7 cellular contexts compared by ENCODE assay signal in genomic region chr20:33792598-33792989, GRCh38. TPM values are rescaled to one million over a fixed set of nuclear protein-coding genes. Genes with fewer than 3 reads are reported as not detected.
A peak's percentile ranks its signal among the peaks of the same experiment; 100 is the strongest.
DNase-seq lines count a peak whose midpoint lies in the region; ATAC-seq, FAIRE-seq and TF ChIP-seq lines count a peak whose summit lies in the region.
"Not testable (repeated sequence)": the region's sequence is repeated elsewhere in the genome, so short reads cannot be mapped to it uniquely, and the experiment has no call there.

No MANE protein-coding gene starts in this region.

- peak overlapping the region; percentile 55 for H3K27ac Mint-ChIP-seq in activated CD4-positive, alpha-beta T cell treated with anti-CD3 and anti-CD28 coated beads, Interleukin-2, amount 10 ng/mL, durations not matched to agents 24 days and 14 days

- not testable (repeated sequence) for H3F3A ChIP-seq in GM23248 (ENCODE audit: insufficient read depth)

- H3K9me3 Mint-ChIP-seq in activated CD4-positive, alpha-beta T cell treated with anti-CD3 and anti-CD28 coated beads, Interleukin-2, amount 10 ng/mL, durations not matched to agents 24 days and 14 days, result not testable (repeated sequence)

- not testable (repeated sequence) for TF ChIP-seq CTCF in endothelial cell of umbilical vein (IDR thresholded peaks at IDR 0.05; ENCODE audit: extremely low read depth in 1 of 2, insufficient read depth in 1 of 2, low read depth in 1 of 2, low read length in 2 of 2); heart right ventricle (IDR thresholded peaks at IDR 0.05); gastrocnemius medialis (IDR thresholded peaks at IDR 0.05 in 4 of 5, conservative IDR thresholded peaks at IDR 0.05 in 1 of 5); thyroid gland (IDR thresholded peaks at IDR 0.05)

- peak in 1 of 8 donors; percentile 8 for ATAC-seq in heart right ventricle
- not testable (repeated sequence) for ATAC-seq in gastrocnemius medialis

- TSS peak; percentile 57 for BruUV-seq in endothelial cell of umbilical vein (replicated peaks; lab: Mats Ljungman, UMichigan)

- TF ChIP-seq POLR2A in endothelial cell of umbilical vein (IDR thresholded peaks at IDR 0.05; ENCODE audit: low read depth, low read length); gastrocnemius medialis (IDR thresholded peaks at IDR 0.05); thyroid gland (IDR thresholded peaks at IDR 0.05): not testable (repeated sequence)

- not testable (repeated sequence) for H3K9me3 ChIP-seq in GM23248 (ENCODE audit: low read depth); endothelial cell of umbilical vein (replicated peaks; ENCODE audit: control insufficient read depth, insufficient read depth, low read length); heart right ventricle; muscle layer of duodenum (ENCODE audit: control insufficient read depth in 1 of 2, low read length in 2 of 2); gastrocnemius medialis; thyroid gland

- not testable (repeated sequence) for H3K27me3 Mint-ChIP-seq in activated CD4-positive, alpha-beta T cell treated with anti-CD3 and anti-CD28 coated beads, Interleukin-2, amount 10 ng/mL, durations not matched to agents 24 days and 14 days

- POLR2A ChIA-PET in endothelial cell of umbilical vein (lab: Charles Lee), result interaction anchor here (0.7 to 0.9 kb wide), 2 partner anchors 135 to 201 kb away, joined by 4 to 5 read pairs; partner anchors contain the start of gene RALY

- 36% methylated on average over 3 of the region's 3 CpGs for WGBS in GM23248 (ENCODE audit: low coverage in 1 of 2, low lambda C conversion rate in 2 of 2, missing lambda C conversion rate in 2 of 2), 2 experiments
- WGBS in heart right ventricle, 2 donors, result 42 to 44% methylated on average over 3 of the region's 3 CpGs
- 69 to 75% methylated on average over 3 of the region's 3 CpGs for WGBS in thyroid gland, 2 donors

- not testable (repeated sequence) for H3K27me3 ChIP-seq in GM23248 (replicated peaks; ENCODE audit: insufficient read depth); endothelial cell of umbilical vein (ENCODE audit: control insufficient read depth in 2 of 2, insufficient read depth in 2 of 2, low read length in 2 of 2); heart right ventricle; muscle layer of duodenum (ENCODE audit: low read depth, low read length); gastrocnemius medialis; thyroid gland

- not testable (repeated sequence) for H3K4me3 ChIP-seq in GM23248; endothelial cell of umbilical vein (replicated peaks in 1 of 3; ENCODE audit: insufficient read depth in 1 of 3, low read depth in 1 of 3, low read length in 3 of 3); heart right ventricle; muscle layer of duodenum (ENCODE audit: low read depth in 1 of 2, low read length in 2 of 2); thyroid gland (replicated peaks in 1 of 3)
- H3K4me3 ChIP-seq in gastrocnemius medialis, result peak overlapping the region in 1 of 4 donors; percentile 9

- H3K27ac ChIP-seq in GM23248, result not testable (repeated sequence)
- H3K27ac ChIP-seq in endothelial cell of umbilical vein (ENCODE audit: insufficient read depth, low read depth, low read length) (peak overlapping the region; percentile 33), heart right ventricle (peak overlapping the region in 9 of 10 donors; percentile 31 to 76 (median 56)), muscle layer of duodenum (ENCODE audit: low read length) (peak overlapping the region; percentile 31), gastrocnemius medialis (peak overlapping the region; percentile 59 to 76 (median 62)), thyroid gland (peak overlapping the region in 2 of 3 donors; percentile 27 to 36)

- not testable (repeated sequence) for H3K9me1 ChIP-seq in endothelial cell of umbilical vein (replicated peaks; ENCODE audit: control insufficient read depth, extremely low read depth, insufficient read depth, low read length)

- not testable (repeated sequence) for H4K20me1 ChIP-seq in GM23248 (ENCODE audit: insufficient read depth); endothelial cell of umbilical vein (replicated peaks; ENCODE audit: control insufficient read depth, extremely low read depth, insufficient read depth, low read length)

- not testable (repeated sequence) for H3K4me2 ChIP-seq in GM23248 (ENCODE audit: unreplicated experiment)
- peak overlapping the region; percentile 27 for H3K4me2 ChIP-seq in endothelial cell of umbilical vein (ENCODE audit: insufficient read depth, low read length)

- CTCF ChIA-PET in endothelial cell of umbilical vein (lab: Charles Lee), result interaction anchor here (0.9 to 4.1 kb wide), 25 partner anchors 10 to 275 kb away, joined by 3 to 51 read pairs (median 5); partner anchors contain the start of genes ACTL10, CHMP4B and ZNF341

- not testable (repeated sequence) for H3K36me3 Mint-ChIP-seq in activated CD4-positive, alpha-beta T cell treated with anti-CD3 and anti-CD28 coated beads, Interleukin-2, amount 10 ng/mL, durations not matched to agents 24 days and 14 days (ENCODE audit: low read depth)

- not testable (repeated sequence) for H3K4me3 Mint-ChIP-seq in activated CD4-positive, alpha-beta T cell treated with anti-CD3 and anti-CD28 coated beads, Interleukin-2, amount 10 ng/mL, durations not matched to agents 24 days and 14 days

- H3K36me3 ChIP-seq in GM23248 (ENCODE audit: low read depth); endothelial cell of umbilical vein (ENCODE audit: control insufficient read depth in 2 of 2, extremely low read depth in 1 of 2, insufficient read depth in 2 of 2, low read length in 2 of 2); heart right ventricle; muscle layer of duodenum (ENCODE audit: control insufficient read depth in 1 of 2, insufficient read depth in 2 of 2, low read length in 2 of 2); gastrocnemius medialis; thyroid gland: not testable (repeated sequence)

- H3K4me1 ChIP-seq in GM23248 (ENCODE audit: insufficient read depth) (peaks cover 20% of the 10 kb centered on the region), endothelial cell of umbilical vein (ENCODE audit: control insufficient read depth, extremely low read depth, insufficient read depth, low read length) (peaks cover 38% of the 10 kb centered on the region), heart right ventricle (peaks cover 10 to 52% (median 38%) of the 10 kb centered on the region in 9 donors), muscle layer of duodenum (ENCODE audit: control insufficient read depth in 1 of 2, insufficient read depth in 2 of 2, low read length in 2 of 2) (peaks cover 0 to 40% of the 10 kb centered on the region in 2 donors), gastrocnemius medialis (peaks cover 13 to 29% of the 10 kb centered on the region in 2 donors), thyroid gland (peaks cover 26 to 33% of the 10 kb centered on the region in 2 donors)

- DNase-seq in GM23248; activated CD4-positive, alpha-beta T cell treated with anti-CD3 and anti-CD28 coated beads, Interleukin-2, amount 10 ng/mL, durations not matched to agents 24 days and 14 days; endothelial cell of umbilical vein (ENCODE audit: low read depth, low spot score); heart right ventricle; gastrocnemius medialis; thyroid gland: not testable (repeated sequence)

- H3K79me2 ChIP-seq in GM23248 (ENCODE audit: insufficient read depth); endothelial cell of umbilical vein (ENCODE audit: control insufficient read depth, insufficient read depth, low read length): not testable (repeated sequence)

- not testable (repeated sequence) for H3K4me1 Mint-ChIP-seq in activated CD4-positive, alpha-beta T cell treated with anti-CD3 and anti-CD28 coated beads, Interleukin-2, amount 10 ng/mL, durations not matched to agents 24 days and 14 days

- H2AFZ ChIP-seq in GM23248 (peak overlapping the region; percentile 53), endothelial cell of umbilical vein (ENCODE audit: low read depth, low read length) (peak overlapping the region; percentile 67)

- not testable (repeated sequence) for H3K9ac ChIP-seq in GM23248
- peak overlapping the region; percentile 18 for H3K9ac ChIP-seq in endothelial cell of umbilical vein (replicated peaks; ENCODE audit: extremely low read depth, insufficient read depth, low read length)

- in situ Hi-C loops in GM23248 (cut with MboI); gastrocnemius medialis (cut with MboI; ENCODE audit: low sequenced_read_pairs in 4 of 4): not testable (repeated sequence)

- H3K9me2 ChIP-seq in GM23248 (ENCODE audit: insufficient read depth), result not testable (repeated sequence)

- intact Hi-C loops in activated CD4-positive, alpha-beta T cell treated with anti-CD3 and anti-CD28 coated beads, Interleukin-2, amount 10 ng/mL, durations not matched to agents 24 days and 14 days (cut with micrococcal nuclease); thyroid gland (cut with DNase I): not testable (repeated sequence)
- intact Hi-C loops in endothelial cell of umbilical vein (cut with micrococcal nuclease), result loop anchor here (1.0 kb wide), 1 partner anchor 123 kb away; no protein-coding TSS in a partner anchor
- intact Hi-C loops in heart right ventricle (cut with DNase I), result loop anchor here in 4 of 10 donors (2.0 to 10.0 kb wide), 6 partner anchors 55 to 282 kb away; partner anchors contain the start of gene RALY (in 1 of the 4)
- intact Hi-C loops in gastrocnemius medialis (cut with DNase I; ENCODE audit: low total_unique reads), result loop anchor here (2.0 to 5.0 kb wide), 3 partner anchors 70 to 275 kb away; no protein-coding TSS in a partner anchor

- dilution Hi-C loops in endothelial cell of umbilical vein (cut with MboI; ENCODE audit: extremely low pct_ligation_motif_present, low sequenced_read_pairs), result not testable (repeated sequence)

- not testable (repeated sequence) for FAIRE-seq in endothelial cell of umbilical vein (lab: Jason Lieb, UNC)

RNA-seq across cellular contexts. Expression of gene CHMP4B, which starts 18.6 kb away (rescaled TPM):
- 35.3 and 48.2 TPM in 2 replicates for total RNA-seq in GM23248 (2014; rRNA removed; shearing (Covaris generic))
- 4.7 and 5.5 TPM in 2 replicates for polyA plus RNA-seq in GM23248 (2016; fragmentation: Nextera tagmentation; extraction: Ambion mirVana)
- total RNA-seq in activated CD4-positive, alpha-beta T cell treated with anti-CD3 and anti-CD28 coated beads, Interleukin-2, amount 10 ng/mL, durations not matched to agents 24 days and 14 days, result 95.6 and 102 TPM in 2 replicates
- 105 and 112 TPM in 2 replicates for total RNA-seq in endothelial cell of umbilical vein
- 54.5 and 64.7 TPM in 2 replicates for polyA plus RNA-seq in endothelial cell of umbilical vein
- 101 and 112 TPM in 2 replicates for polyA plus RNA-seq in endothelial cell of umbilical vein (2011; cell fraction: cytosol; rRNA removed)
- 35.3 and 45.4 TPM in 2 replicates for polyA plus RNA-seq in endothelial cell of umbilical vein (2011; cell fraction: nucleus; rRNA removed)
- polyA plus RNA-seq in endothelial cell of umbilical vein (2012), result 133 and 157 TPM in 2 replicates
- polyA minus RNA-seq in endothelial cell of umbilical vein, result 22.3 and 26.0 TPM in 2 replicates
- polyA minus RNA-seq in endothelial cell of umbilical vein (2011; cell fraction: cytosol; rRNA and poly(A)+ RNA removed), result 35.3 TPM
- 10.4 and 11.2 TPM in 2 replicates for polyA minus RNA-seq in endothelial cell of umbilical vein (2011; cell fraction: nucleus; rRNA and poly(A)+ RNA removed)
- total RNA-seq in heart right ventricle, result 100 to 1,000 TPM in 6 of 10 donors, 10 to 100 TPM in 4; 88.3 to 137 (median 103) TPM
- 100 to 1,000 TPM in 1 of 2 donors, 10 to 100 TPM in 1; 87.5 to 246 TPM for polyA plus RNA-seq in heart right ventricle
- 100 to 1,000 TPM in 1 of 4 donors, 10 to 100 TPM in 3; 57.4 to 109 (median 82.7) TPM for total RNA-seq in gastrocnemius medialis
- 10 to 100 TPM; 70.3 to 93.5 (median 85.7) TPM for total RNA-seq in thyroid gland
